Comparison of ENCODE assay signal across 8 cellular contexts in the genomic region with DNA sequence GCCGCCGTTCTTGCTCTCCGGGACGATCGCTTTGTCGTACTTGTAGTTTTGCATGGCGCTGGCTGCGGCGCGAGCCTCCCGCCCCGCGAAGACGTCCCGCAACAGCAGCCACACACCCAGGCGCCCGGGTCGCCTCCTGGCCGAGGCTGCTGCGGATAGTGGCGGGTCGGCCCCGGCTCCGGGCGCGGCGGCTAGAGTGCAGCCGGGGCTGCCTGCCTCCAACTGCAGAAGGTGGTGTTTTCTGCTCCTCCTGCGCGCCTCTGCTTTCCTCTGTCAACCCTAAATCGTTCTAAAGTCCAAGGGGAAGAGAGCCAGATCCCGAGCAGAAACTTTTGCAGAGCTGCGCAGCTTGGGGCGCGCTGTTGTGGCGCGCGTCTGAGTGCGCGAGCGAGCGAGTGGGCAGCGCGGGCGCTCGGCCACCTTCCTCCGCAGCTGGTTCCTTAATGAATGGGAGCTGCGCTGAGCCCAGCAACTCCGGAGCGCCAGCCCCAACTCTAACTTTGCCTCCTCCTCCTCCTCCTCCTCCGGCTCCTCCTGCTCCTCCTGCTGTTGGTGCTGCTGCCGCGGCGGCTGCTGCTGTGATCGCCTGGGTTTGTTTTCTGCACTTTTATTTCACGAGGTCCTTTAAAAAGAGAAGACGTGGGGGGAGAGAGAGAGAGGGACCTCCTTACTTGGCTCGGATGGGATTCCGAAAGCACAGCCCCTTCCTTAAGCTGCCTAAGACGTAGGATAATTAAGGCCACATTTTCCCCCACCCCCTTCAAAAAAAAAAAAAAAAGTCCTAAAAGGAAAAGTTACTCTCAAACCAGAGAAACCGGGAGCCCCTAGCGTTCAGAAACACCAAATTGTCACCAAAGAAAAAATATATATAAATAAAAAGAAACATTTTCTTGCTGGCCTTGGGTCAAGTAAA. TPM values are rescaled to one million over a fixed set of nuclear protein-coding genes. Genes with fewer than 3 reads are reported as not detected.
A peak's percentile ranks its signal among the peaks of the same experiment; 100 is the strongest.
DNase-seq lines count a peak whose midpoint lies in the region; ATAC-seq and TF ChIP-seq lines count a peak whose summit lies in the region.

A gene (minus strand): TSS at position 601 of the 913 bp plus-strand sequence. CDS start 547 bp downstream, at position 54.

- no peaks in the 10 kb centered on the region for H3K9me3 ChIP-seq in esophagus squamous epithelium
- no peaks in the 10 kb centered on the region for H3K9me3 ChIP-seq in tibial nerve

- peaks cover 0 to 13% (median 0%) of the 10 kb centered on the region in 4 donors for H3K27me3 ChIP-seq in esophagus squamous epithelium
- H3K27me3 ChIP-seq in tibial nerve: no peaks in the 10 kb centered on the region

- intact Hi-C loops in esophagus squamous epithelium (cut with DNase I): no loop called here

- H3K36me3 ChIP-seq in esophagus squamous epithelium (no peaks in the 10 kb centered on the region), tibial nerve (no peaks in the 10 kb centered on the region)

- H3K27ac ChIP-seq in esophagus squamous epithelium: peak within 1 kb of the TSS; percentile 92 to 97 (median 94)
- peak within 1 kb of the TSS; percentile 93 to 98 (median 95) for H3K27ac ChIP-seq in tibial nerve

- peaks cover 8 to 48% (median 29%) of the 10 kb centered on the region in 3 donors for H3K4me1 ChIP-seq in esophagus squamous epithelium
- peaks cover 0 to 42% (median 2%) of the 10 kb centered on the region in 4 donors for H3K4me1 ChIP-seq in tibial nerve

- H3K4me3 ChIP-seq in WI38 (ENCODE audit: low read depth, low read length) (peak within 1 kb of the TSS; percentile 100), esophagus squamous epithelium (peak within 1 kb of the TSS; percentile 76 to 96 (median 85)), tibial nerve (peak within 1 kb of the TSS; percentile 82 to 94 (median 89))

- in situ Hi-C loops in GM13977 (cut with MboI; ENCODE audit: low pct_unique_long_range_greater_than_20kb, low sequenced_read_pairs, unreplicated experiment): loop anchor here (25.0 kb wide), 3 partner anchors 892 to 1292 kb away; no protein-coding TSS in a partner anchor

- 0% methylated on average over 14 to 32 of the region's 62 CpGs for WGBS in esophagus squamous epithelium, 2 donors
- 0 to 1% methylated on average over 50 to 59 of the region's 62 CpGs for WGBS in tibial nerve, 2 donors

- peak in 1 of 2 donors; percentile 96 for TF ChIP-seq EP300 in tibial nerve (IDR thresholded peaks at IDR 0.05)

- peak; percentile 52 for TF ChIP-seq CTCF in AG09319 (IDR thresholded peaks at IDR 0.05; ENCODE audit: low read depth, low read length)
- peak; percentile 23 for TF ChIP-seq CTCF in GM13977 (IDR thresholded peaks at IDR 0.05; ENCODE audit: extremely low read depth, insufficient read depth, missing control alignments)
- peak; percentile 43 for TF ChIP-seq CTCF in WI38 (IDR thresholded peaks at IDR 0.05; ENCODE audit: low read depth, low read length)
- TF ChIP-seq CTCF in esophagus squamous epithelium (IDR thresholded peaks at IDR 0.05): peak in 5 of 6 experiments; percentile 37 to 48 (median 43)
- TF ChIP-seq CTCF in tibial nerve (IDR thresholded peaks at IDR 0.05): peak; percentile 38 to 65 (median 54)

- TF ChIP-seq POLR2A in esophagus squamous epithelium (IDR thresholded peaks at IDR 0.05): peak in 2 of 4 donors; percentile 82 to 92
- peak; percentile 91 to 92 for TF ChIP-seq POLR2A in tibial nerve (IDR thresholded peaks at IDR 0.05)

- DNase-seq in AG09319 (ENCODE audit: extremely low read depth, low read depth) (peak; percentile 99), GM13977 (ENCODE audit: low spot score) (peak; percentile 56), NCI-H1694 (lab: John Stamatoyannopoulos, UW) (peak; percentile 46), esophagus squamous epithelium (lab: John Stamatoyannopoulos, UW) (peak; percentile 8), middle frontal gyrus (ENCODE audit: extremely low spot score, low spot score) (peak; percentile 73), tibial nerve (ENCODE audit: low spot score in 2 of 2) (peak; percentile 78 to 83)

- no peak for ATAC-seq in GM18519 (IDR thresholded peaks at IDR 0.05; ENCODE audit: low FRiP score, unreplicated experiment)

RNA-seq across cellular contexts. Expression of the gene that starts here (rescaled TPM):
- total RNA-seq in esophagus squamous epithelium: 100 to 1,000 TPM in 1 of 4 donors, 10 to 100 TPM in 3; 16.5 to 116 (median 33.5) TPM
- 100 to 1,000 TPM; 139 to 307 (median 267) TPM for total RNA-seq in tibial nerve

Comparison
In these comparisons a context has a peak if more than half of its experiments do, and no peak if none do; other contexts are left out.
1. DNase-seq: peak in every context shown above with its lines; median percentile 99 in AG09319; 80 in tibial nerve; 73 in middle frontal gyrus; 56 in GM13977; 46 in NCI-H1694; 8 in esophagus squamous epithelium.